ENCODE assay signal across 11 cellular contexts in the genomic region with DNA sequence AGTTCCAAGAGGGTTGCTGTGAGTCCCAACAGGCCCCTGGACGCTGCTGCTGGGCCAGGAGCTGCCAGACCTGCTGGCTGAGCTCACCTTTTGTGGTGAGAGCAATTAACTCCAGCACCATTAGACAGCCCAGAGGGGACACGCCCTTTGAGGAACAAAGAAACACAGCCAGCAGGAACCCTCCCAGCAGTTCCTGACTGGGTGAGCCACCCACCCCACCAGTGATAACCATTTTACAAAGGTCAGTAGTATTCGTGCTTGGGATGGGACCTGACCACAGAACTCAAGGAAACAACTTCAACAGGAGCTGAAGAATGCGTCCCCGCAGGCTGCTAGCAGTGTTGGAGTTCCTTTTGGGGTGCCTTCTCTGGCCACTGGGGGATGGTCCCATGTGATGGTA. TPM values are rescaled to one million over a fixed set of nuclear protein-coding genes. Genes with fewer than 3 reads are reported as not detected.
DNase-seq lines count a peak whose midpoint lies in the region; ATAC-seq and TF ChIP-seq lines count a peak whose summit lies in the region.
"Had no signal": no experiment of that assay in that cellular context is flagged by ENCODE, and none has a peak within 500 bp of the region (broad histone marks: within the 10 kb centered on the region; RNA-seq: fewer than 3 reads in every experiment).

No MANE protein-coding gene starts in this region.

- intact Hi-C loops in esophagus muscularis mucosa (cut with DNase I) (no loop called here), psoas muscle (cut with DNase I) (no loop called here)

- POLR2A ChIA-PET in HEK293 (lab: Yijun Ruan, JAX): no interaction called here

- TF ChIP-seq POLR2A in esophagus muscularis mucosa (IDR thresholded peaks at IDR 0.05; ENCODE audit: low read depth): no peak

- CTCF ChIA-PET in HEK293 (lab: Yijun Ruan, JAX): interaction anchor here (1.1 to 1.7 kb wide), 3 partner anchors 9 to 174 kb away, joined by 3 to 12 read pairs (median 4); no protein-coding TSS in a partner anchor

- H3K36me3 ChIP-seq in HEK293 (ENCODE audit: control insufficient read depth in 2 of 2, insufficient read depth in 1 of 2, low read length in 2 of 2) (no peaks in the 10 kb centered on the region), esophagus muscularis mucosa (no peaks in the 10 kb centered on the region), psoas muscle (ENCODE audit: insufficient read depth in 1 of 2, low read depth in 1 of 2) (peaks cover 0 to 89% of the 10 kb centered on the region in 2 donors)

- peak in 1 of 4 donors; percentile 2 for ATAC-seq in psoas muscle
- no peak for ATAC-seq in HG02571 (IDR thresholded peaks at IDR 0.05; ENCODE audit: unreplicated experiment)
- ATAC-seq in GM18873 (IDR thresholded peaks at IDR 0.05; ENCODE audit: low FRiP score, unreplicated experiment): no peak
- ATAC-seq: T-cell had no signal

- peak; percentile 95 for DNase-seq in NCI-H69 (lab: John Stamatoyannopoulos, UW)
- DNase-seq in esophagus muscularis mucosa (ENCODE audit: extremely low spot score): no peak
- no peak for DNase-seq in psoas muscle
- no peak for DNase-seq in NCI-H1436 (lab: John Stamatoyannopoulos, UW)
- DNase-seq in C1 segment of cervical spinal cord (lab: John Stamatoyannopoulos, UW): no peak
- DNase-seq: GOT3, NCI-H345, T-cell had no signal

- H3K4me3 ChIP-seq in HEK293 (ENCODE audit: low read depth, low read length): no peak overlapping the region
- no peak overlapping the region for H3K4me3 ChIP-seq in esophagus muscularis mucosa
- H3K4me3 ChIP-seq in psoas muscle: no peak overlapping the region

- TF ChIP-seq EP300 in esophagus muscularis mucosa (IDR thresholded peaks at IDR 0.05): no peak

- TF ChIP-seq CTCF in HEK293 (tag by site-specific recombination; IDR thresholded peaks at IDR 0.05): no peak
- no peak for TF ChIP-seq CTCF in esophagus muscularis mucosa (IDR thresholded peaks at IDR 0.05)
- TF ChIP-seq CTCF in psoas muscle (IDR thresholded peaks at IDR 0.05): no peak

- H3K27me3 ChIP-seq in esophagus muscularis mucosa (no peaks in the 10 kb centered on the region), psoas muscle (ENCODE audit: insufficient read depth in 3 of 3, low read length in 2 of 3) (no peaks in the 10 kb centered on the region)

- no peaks in the 10 kb centered on the region for H3K4me1 ChIP-seq in HEK293 (ENCODE audit: control insufficient read depth, insufficient read depth, low read length)
- peaks cover 13 to 27% (median 22%) of the 10 kb centered on the region in 4 donors for H3K4me1 ChIP-seq in esophagus muscularis mucosa
- H3K4me1 ChIP-seq in psoas muscle: peaks cover 4% of the 10 kb centered on the region

- H3K27ac ChIP-seq in HEK293 (ENCODE audit: extremely low read depth, low read depth, low read length): no peak overlapping the region
- H3K27ac ChIP-seq in esophagus muscularis mucosa (replicated peaks in 1 of 4): peak overlapping the region in 3 of 4 donors; percentile 12 to 43 (median 13)
- H3K27ac ChIP-seq in psoas muscle: peak overlapping the region; percentile 46

- 45% methylated on average over 3 of the region's 5 CpGs for WGBS in esophagus muscularis mucosa
- 65 to 78% (median 74%) methylated on average over 5 of the region's 5 CpGs for WGBS in psoas muscle, 3 donors

- no peaks in the 10 kb centered on the region for H3K9me3 ChIP-seq in HEK293 (ENCODE audit: control insufficient read depth, insufficient read depth, low read depth, low read length)
- H3K9me3 ChIP-seq in esophagus muscularis mucosa: no peaks in the 10 kb centered on the region
- H3K9me3 ChIP-seq in psoas muscle: no peaks in the 10 kb centered on the region

TF ChIP-seq in HEK293, 187 proteins besides CTCF, POLR2A, EP300 and RAD21:
- TF ChIP-seq ZNF10 (tag by site-specific recombination; IDR thresholded peaks at IDR 0.05) (no peak), ZBTB20 (tag by site-specific recombination; IDR thresholded peaks at IDR 0.05) (peak; percentile 37; the same call in 1 of the 2 replicates), ZNF658 (tag by site-specific recombination; IDR thresholded peaks at IDR 0.05) (no peak), OSR2 (tag by site-specific recombination; IDR thresholded peaks at IDR 0.05) (peak; percentile 75), KLF1 (tag by site-specific recombination; IDR thresholded peaks at IDR 0.05) (peak; percentile 94), SETDB1 (IDR thresholded peaks at IDR 0.05; ENCODE audit: insufficient read length, low read length) (no peak)
- TF ChIP-seq, protein P1, sequence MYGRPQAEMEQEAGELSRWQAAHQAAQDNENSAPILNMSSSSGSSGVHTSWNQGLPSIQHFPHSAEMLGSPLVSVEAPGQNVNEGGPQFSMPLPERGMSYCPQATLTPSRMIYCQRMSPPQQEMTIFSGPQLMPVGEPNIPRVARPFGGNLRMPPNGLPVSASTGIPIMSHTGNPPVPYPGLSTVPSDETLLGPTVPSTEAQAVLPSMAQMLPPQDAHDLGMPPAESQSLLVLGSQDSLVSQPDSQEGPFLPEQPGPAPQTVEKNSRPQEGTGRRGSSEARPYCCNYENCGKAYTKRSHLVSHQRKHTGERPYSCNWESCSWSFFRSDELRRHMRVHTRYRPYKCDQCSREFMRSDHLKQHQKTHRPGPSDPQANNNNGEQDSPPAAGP (tag by site-specific recombination; IDR thresholded peaks at IDR 0.05): peak; percentile 48; the same call in 1 of the 2 replicates

RNA-seq across cellular contexts. Expression of a gene that starts 38.8 kb away (rescaled TPM):
- total RNA-seq in esophagus muscularis mucosa (10 to 100 TPM; 37.8 to 71.3 (median 50.9) TPM), psoas muscle (10 to 100 TPM in 1 of 4 donors, 1 to 10 TPM in 3; 2.6 to 11.4 (median 4.3) TPM)
- polyA plus RNA-seq in psoas muscle: 1 to 10 TPM; 1.3 to 1.8 (median 1.6) TPM
